In the genomic region with DNA sequence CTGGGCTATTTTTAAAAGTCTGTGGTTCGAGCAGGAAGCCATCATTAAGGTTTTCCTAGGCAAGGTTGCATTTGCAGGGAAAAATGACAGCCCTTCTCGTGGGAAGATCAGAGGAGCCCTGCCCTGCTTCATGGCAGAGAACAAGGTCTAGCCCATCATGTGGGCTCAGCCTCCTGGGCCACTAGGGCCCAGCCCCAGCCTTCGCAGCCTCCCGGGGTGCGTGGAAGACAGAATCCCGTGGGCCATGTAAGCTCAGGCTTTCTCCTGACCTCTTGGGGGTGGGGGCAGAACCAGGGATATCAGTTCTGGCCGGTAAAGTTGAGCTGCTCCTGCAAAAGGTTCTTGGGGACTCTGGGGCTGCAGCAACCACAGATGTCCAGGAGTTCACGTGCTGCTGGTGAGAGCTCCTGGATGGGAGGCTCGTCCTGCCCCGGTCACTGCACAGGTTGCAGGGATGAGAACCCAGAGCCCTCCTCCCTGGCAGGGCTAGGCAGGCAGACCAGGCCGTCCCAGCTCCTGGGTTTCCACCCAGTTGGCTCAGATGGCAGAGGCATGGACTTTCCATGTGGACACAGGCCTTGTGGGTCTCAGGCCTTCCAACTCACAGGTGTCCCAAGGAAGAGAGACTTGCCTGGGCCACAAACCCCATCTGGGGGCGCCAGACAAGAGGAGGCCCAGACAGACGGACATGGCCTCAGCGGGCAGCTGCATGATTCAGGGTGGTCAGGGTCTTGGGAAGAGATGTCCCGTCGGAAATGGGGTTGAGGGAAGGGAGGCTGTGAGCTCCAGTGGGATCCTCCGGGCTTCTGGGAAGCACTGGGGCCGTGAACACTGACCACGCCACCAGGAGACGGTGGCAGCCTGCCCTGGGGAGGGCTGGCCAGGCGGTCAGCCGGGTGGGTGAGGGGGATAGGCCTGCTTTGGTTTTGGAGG, we compare ENCODE assay signal across 16 cellular contexts.
DNase-seq lines count a peak whose midpoint lies in the region; ATAC-seq and TF ChIP-seq lines count a peak whose summit lies in the region.
"Had no signal": no experiment of that assay in that cellular context is flagged by ENCODE, and none has a peak within 500 bp of the region (broad histone marks: within the 10 kb centered on the region; RNA-seq: fewer than 3 reads in every experiment).

No MANE protein-coding gene starts in this region.

- H3K4me1 ChIP-seq in esophagus squamous epithelium: peaks cover 20 to 98% (median 66%) of the 10 kb centered on the region in 3 donors
- H3K4me1 ChIP-seq in transverse colon: peaks cover 3 to 48% (median 16%) of the 10 kb centered on the region in 4 donors
- H3K4me1 ChIP-seq: prostate gland had no signal

- TF ChIP-seq EP300 in transverse colon (IDR thresholded peaks at IDR 0.05; ENCODE audit: low read depth): no peak

- no peaks in the 10 kb centered on the region for H3K9me3 Mint-ChIP-seq in neural crest cell
- H3K9me3 Mint-ChIP-seq: activated naive CD4-positive, alpha-beta T cell treated with anti-CD3 and anti-CD28 coated beads, Interleukin-2, amount 50 U/mL, for 72 hours; CD8-positive, alpha-beta T cell had no signal

- H3K27me3 Mint-ChIP-seq in neural crest cell (ENCODE audit: low read depth): no peaks in the 10 kb centered on the region

- ATAC-seq in HG02840 (IDR thresholded peaks at IDR 0.05; ENCODE audit: low FRiP score, unreplicated experiment) (no peak), GM19463 (IDR thresholded peaks at IDR 0.05; ENCODE audit: unreplicated experiment) (no peak)
- ATAC-seq: activated CD4-positive, CD25-positive, alpha-beta regulatory T cell treated with anti-CD3 and anti-CD28 coated beads, Interleukin-2, amount 50 U/mL, for 24 hours; activated naive CD4-positive, alpha-beta T cell treated with anti-CD3 and anti-CD28 coated beads, Interleukin-2, amount 50 U/mL, for 72 hours; CD8-positive, alpha-beta T cell had no signal

- H3K4me3 ChIP-seq in WERI-Rb-1 (ENCODE audit: low read depth, low read length) (no peak overlapping the region), esophagus squamous epithelium (no peak overlapping the region), transverse colon (no peak overlapping the region)
- H3K4me3 ChIP-seq: prostate gland had no signal

- peak overlapping the region; percentile 82 for H3K27ac ChIP-seq in WERI-Rb-1
- peak overlapping the region; percentile 26 to 75 (median 70) for H3K27ac ChIP-seq in esophagus squamous epithelium
- H3K27ac ChIP-seq in transverse colon: peak overlapping the region; percentile 47 to 68 (median 51)

- TF ChIP-seq POLR2A in esophagus squamous epithelium (IDR thresholded peaks at IDR 0.05): no peak
- no peak for TF ChIP-seq POLR2A in transverse colon (IDR thresholded peaks at IDR 0.05)

- DNase-seq in WERI-Rb-1 (no peak), esophagus squamous epithelium (lab: John Stamatoyannopoulos, UW) (no peak), neural crest cell (ENCODE audit: low read depth, low spot score) (no peak), transverse colon (no peak), NCI-H1930 (lab: John Stamatoyannopoulos, UW) (no peak), anterior cingulate cortex (lab: John Stamatoyannopoulos, UW) (no peak)
- DNase-seq: CD8-positive, alpha-beta T cell; NCI-H1436 treated with DMSO at 0.1 percent for 48 hours; NCI-H510A treated with DMSO at 0.1 percent for 48 hours; stimulated activated CD4-positive, alpha-beta T cell treated with anti-CD3 and anti-CD28 coated beads, Interleukin-2, amount 100 ng/mL, for 48 hours; SW 1271 had no signal

- H3K4me1 Mint-ChIP-seq in neural crest cell: peaks cover 8% of the 10 kb centered on the region

- H3K4me3 Mint-ChIP-seq in neural crest cell: no peak overlapping the region
- H3K4me3 Mint-ChIP-seq: CD8-positive, alpha-beta T cell had no signal

- H3K36me3 Mint-ChIP-seq in neural crest cell (ENCODE audit: low read depth): no peaks in the 10 kb centered on the region

- in situ Hi-C loops in transverse colon (cut with MboI; ENCODE audit: low pct_ligation_motif_present in 1 of 4, low pct_unique_long_range_greater_than_20kb in 1 of 4, low sequenced_read_pairs in 3 of 4): loop anchor here in 1 of 4 donors (25.0 kb wide), 1 partner anchor 243 kb away; a partner anchor contains a TSS

- no peaks in the 10 kb centered on the region for H3K36me3 ChIP-seq in WERI-Rb-1
- peaks cover 7 to 100% (median 38%) of the 10 kb centered on the region in 3 donors for H3K36me3 ChIP-seq in esophagus squamous epithelium
- H3K36me3 ChIP-seq in transverse colon: peaks cover 0 to 9% (median 2%) of the 10 kb centered on the region in 4 donors
- H3K36me3 ChIP-seq: prostate gland had no signal

- TF ChIP-seq CTCF in WERI-Rb-1 (IDR thresholded peaks at IDR 0.05; ENCODE audit: low read depth, low read length) (no peak), esophagus squamous epithelium (IDR thresholded peaks at IDR 0.05) (no peak), neural crest cell (conservative IDR thresholded peaks at IDR 0.05) (no peak), transverse colon (IDR thresholded peaks at IDR 0.05) (no peak)

- H3K9me3 ChIP-seq in WERI-Rb-1 (ENCODE audit: severe bottlenecking) (no peaks in the 10 kb centered on the region), esophagus squamous epithelium (no peaks in the 10 kb centered on the region), transverse colon (no peaks in the 10 kb centered on the region)
- H3K9me3 ChIP-seq: prostate gland had no signal

- peak overlapping the region; percentile 62 for H3K27ac Mint-ChIP-seq in neural crest cell (ENCODE audit: unreplicated experiment)
- H3K27ac Mint-ChIP-seq: CD8-positive, alpha-beta T cell had no signal

- intact Hi-C loops in esophagus squamous epithelium (cut with DNase I) (no loop called here), transverse colon (cut with DNase I; ENCODE audit: low total_unique reads) (no loop called here)

- H3K27me3 ChIP-seq in WERI-Rb-1 (ENCODE audit: insufficient read depth, low read depth, severe bottlenecking) (no peaks in the 10 kb centered on the region), esophagus squamous epithelium (no peaks in the 10 kb centered on the region), transverse colon (no peaks in the 10 kb centered on the region)

- WGBS in esophagus squamous epithelium, 2 donors: 82 to 96% methylated on average over 5 to 9 of the region's 22 CpGs
- 0 to 84% methylated on average over 1 to 20 of the region's 22 CpGs for WGBS in transverse colon (ENCODE audit: low coverage in 1 of 2), 2 donors
